In the genomic region with DNA sequence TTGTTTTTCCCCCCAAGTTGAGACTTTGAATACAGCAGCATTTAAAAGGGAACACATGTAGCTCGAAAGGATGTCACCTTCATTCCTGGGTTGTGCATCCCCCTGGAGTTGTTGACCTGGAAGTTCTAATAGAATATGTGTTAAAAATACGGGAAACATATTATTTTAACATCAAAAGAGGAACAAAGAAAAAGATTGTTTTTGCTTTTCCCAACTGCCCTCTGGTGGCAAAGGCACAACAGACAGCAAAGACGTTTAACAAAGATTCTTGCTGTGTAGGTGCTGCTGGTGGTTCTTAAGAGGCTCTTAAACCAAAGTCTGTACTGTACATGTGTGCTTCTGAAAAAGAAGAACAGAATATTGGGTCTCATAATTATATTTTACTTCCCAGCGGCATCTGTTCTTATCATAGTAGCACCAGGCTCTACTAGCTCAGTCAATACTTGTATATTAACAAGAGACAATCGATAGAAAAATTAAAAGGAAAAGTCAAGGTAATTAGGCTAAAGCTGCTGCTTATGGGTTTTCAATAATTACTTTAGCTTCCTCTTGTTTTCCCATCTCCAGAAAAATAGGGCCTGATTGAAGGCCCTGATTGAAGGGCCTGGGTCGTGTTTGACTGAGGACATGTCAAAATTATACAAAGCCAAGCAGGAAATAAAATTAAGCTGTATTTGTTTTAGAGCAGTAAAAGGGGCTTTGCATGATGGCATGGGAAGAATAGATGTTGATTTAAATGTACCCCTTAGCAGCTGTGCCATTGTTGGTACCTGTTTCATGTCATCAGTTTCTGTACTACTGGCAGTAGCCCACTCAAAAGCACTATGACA, we compare ENCODE assay signal across 9 cellular contexts.
A peak's percentile ranks its signal among the peaks of the same experiment; 100 is the strongest.
DNase-seq lines count a peak whose midpoint lies in the region; ATAC-seq and TF ChIP-seq lines count a peak whose summit lies in the region.
"Had no signal": no experiment of that assay in that cellular context is flagged by ENCODE, and none has a peak within 500 bp of the region (broad histone marks: within the 10 kb centered on the region; RNA-seq: fewer than 3 reads in every experiment).

No MANE protein-coding gene starts in this region.

- no peaks in the 10 kb centered on the region for H4K20me1 ChIP-seq in OCI-LY1 (ENCODE audit: insufficient read depth, low read length)

- no peaks in the 10 kb centered on the region for H3F3A ChIP-seq in OCI-LY1 (ENCODE audit: insufficient read depth, low read length)

- H3K4me3 ChIP-seq in OCI-LY1 (ENCODE audit: low read depth, low read length, poor library complexity, severe bottlenecking) (no peak overlapping the region), fibroblast of mammary gland (ENCODE audit: control insufficient read depth, low read depth, low read length) (no peak overlapping the region), transverse colon (no peak overlapping the region)
- H3K4me3 ChIP-seq: SJSA1 had no signal

- in situ Hi-C loops in transverse colon (cut with MboI; ENCODE audit: low pct_ligation_motif_present in 1 of 4, low pct_unique_long_range_greater_than_20kb in 1 of 4, low sequenced_read_pairs in 3 of 4): no loop called here

- no peak for TF ChIP-seq POLR2A in transverse colon (IDR thresholded peaks at IDR 0.05)

- H3K4me2 ChIP-seq in OCI-LY1 (ENCODE audit: low read length): peak overlapping the region; percentile 27; the same call in 1 of the 2 replicates

- no peak overlapping the region for H3K9ac ChIP-seq in OCI-LY1 (ENCODE audit: low read length)

- ATAC-seq in GM18907 (IDR thresholded peaks at IDR 0.05; ENCODE audit: unreplicated experiment) (no peak), GM21529 (IDR thresholded peaks at IDR 0.05; ENCODE audit: unreplicated experiment) (no peak)

- no peak overlapping the region for H2AFZ ChIP-seq in OCI-LY1 (ENCODE audit: low read length)

- TF ChIP-seq CTCF in OCI-LY1 (IDR thresholded peaks at IDR 0.05; ENCODE audit: low read length) (peak; percentile 91), fibroblast of mammary gland (conservative IDR thresholded peaks at IDR 0.05; ENCODE audit: control insufficient read depth, insufficient read depth, low read depth, low read length) (peak; percentile 63), transverse colon (IDR thresholded peaks at IDR 0.05) (peak in 3 of 5 experiments; percentile 12 to 27 (median 24))

- 74 to 77% methylated on average over 6 of the region's 6 CpGs for WGBS in transverse colon (ENCODE audit: low coverage in 1 of 2), 2 donors

- peak; percentile 18 for DNase-seq in SIG-M5 treated with dmso at 0.1 percent for 504 hours (lab: John Stamatoyannopoulos, UW; ENCODE audit: unreplicated experiment)
- no peak for DNase-seq in SIG-M5 (lab: John Stamatoyannopoulos, UW)
- peak; percentile 38 for DNase-seq in fibroblast of mammary gland (ENCODE audit: low read depth)
- DNase-seq in transverse colon: no peak
- DNase-seq in ureter (ENCODE audit: low spot score): no peak

- no peaks in the 10 kb centered on the region for H3K9me2 ChIP-seq in OCI-LY1 (ENCODE audit: low read depth, low read length)

- H3K4me1 ChIP-seq in OCI-LY1 (ENCODE audit: insufficient read depth, low read length, severe bottlenecking): peaks cover 7% of the 10 kb centered on the region
- no peaks in the 10 kb centered on the region for H3K4me1 ChIP-seq in transverse colon
- H3K4me1 ChIP-seq: SJSA1 had no signal

- H3K79me2 ChIP-seq in OCI-LY1 (ENCODE audit: insufficient read depth, low read length): no peaks in the 10 kb centered on the region

- intact Hi-C loops in transverse colon (cut with DNase I; ENCODE audit: low total_unique reads): no loop called here

- H3K27ac ChIP-seq in OCI-LY1 (ENCODE audit: low read depth, low read length, poor library complexity, severe bottlenecking) (no peak overlapping the region), transverse colon (no peak overlapping the region)
- H3K27ac ChIP-seq: SJSA1 had no signal

- TF ChIP-seq EP300 in transverse colon (IDR thresholded peaks at IDR 0.05; ENCODE audit: low read depth): no peak

- no peaks in the 10 kb centered on the region for H3K9me3 ChIP-seq in OCI-LY1 (ENCODE audit: low read length)
- no peaks in the 10 kb centered on the region for H3K9me3 ChIP-seq in transverse colon
- H3K9me3 ChIP-seq: SJSA1 had no signal

- H3K27me3 ChIP-seq in OCI-LY1 (ENCODE audit: insufficient read depth, low read length) (no peaks in the 10 kb centered on the region), transverse colon (no peaks in the 10 kb centered on the region)
- H3K27me3 ChIP-seq: SJSA1 had no signal

- H3K36me3 ChIP-seq in OCI-LY1 (ENCODE audit: insufficient read depth, low read length) (no peaks in the 10 kb centered on the region), transverse colon (no peaks in the 10 kb centered on the region)
- H3K36me3 ChIP-seq: SJSA1 had no signal

Comparison
In these comparisons a context has a peak if more than half of its experiments do, and no peak if none do; other contexts are left out.
1. DNase-seq: peak in SIG-M5 treated with dmso at 0.1 percent for 504 hours (single experiment) and fibroblast of mammary gland (single experiment); none in SIG-M5 (single experiment), transverse colon (single experiment) and ureter (single experiment).
2. CTCF ChIP-seq: peak in every context shown above with its lines; median percentile 91 in OCI-LY1; 63 in fibroblast of mammary gland; 24 in transverse colon.